Comparison of ENCODE assay signal across 10 cellular contexts in genomic region chr2:148653437-148653836, GRCh38. TPM values are rescaled to one million over a fixed set of nuclear protein-coding genes. Genes with fewer than 3 reads are reported as not detected.
DNase-seq lines count a peak whose midpoint lies in the region; ATAC-seq and TF ChIP-seq lines count a peak whose summit lies in the region.
"Had no signal": no experiment of that assay in that cellular context is flagged by ENCODE, and none has a peak within 500 bp of the region (broad histone marks: within the 10 kb centered on the region; RNA-seq: fewer than 3 reads in every experiment).

No MANE protein-coding gene starts in this region.

- no peak for TF ChIP-seq CTCF in mesothelial cell of epicardium (IDR thresholded peaks at IDR 0.05; ENCODE audit: unreplicated experiment)
- no peak for TF ChIP-seq CTCF in SK-N-SH (IDR thresholded peaks at IDR 0.05)

- POLR2A ChIA-PET in SK-N-SH (lab: Yijun Ruan, JAX) = no interaction called here

- H3K4me2 ChIP-seq in SK-N-SH = no peak overlapping the region
- H3K4me2 ChIP-seq: PC-9 had no signal

- peak overlapping the region; percentile 50 for H3K27ac Mint-ChIP-seq in mesothelial cell of epicardium

- no peak overlapping the region for H3K27ac ChIP-seq in SK-N-SH (ENCODE audit: low read depth in 2 of 2, low read length in 1 of 2)
- H3K27ac ChIP-seq: PC-9 had no signal

- H4K20me1 ChIP-seq in SK-N-SH (ENCODE audit: insufficient read depth) = peaks cover 100% of the 10 kb centered on the region

- no peak overlapping the region for H2AFZ ChIP-seq in SK-N-SH (ENCODE audit: low read depth)
- H2AFZ ChIP-seq: PC-9 had no signal

- CTCF ChIA-PET in SK-N-SH (lab: Yijun Ruan, JAX) = no interaction called here

- no peaks in the 10 kb centered on the region for H3K36me3 Mint-ChIP-seq in mesothelial cell of epicardium

- no peaks in the 10 kb centered on the region for H3K27me3 Mint-ChIP-seq in mesothelial cell of epicardium (ENCODE audit: low read depth)

- no peak overlapping the region for H3K9ac ChIP-seq in SK-N-SH

- WGBS in SK-N-SH (ENCODE audit: low lambda C conversion rate) = 95% methylated on average over 2 of the region's 2 CpGs

- ATAC-seq in GM18867 (IDR thresholded peaks at IDR 0.05; ENCODE audit: unreplicated experiment) (peak; percentile 94), GM21576 (IDR thresholded peaks at IDR 0.05; ENCODE audit: unreplicated experiment) (peak; percentile 93), HG03521 (IDR thresholded peaks at IDR 0.05; ENCODE audit: unreplicated experiment) (peak; percentile 73)

- H3K9me2 ChIP-seq in SK-N-SH = no peaks in the 10 kb centered on the region

- no peaks in the 10 kb centered on the region for H3K27me3 ChIP-seq in SK-N-SH (ENCODE audit: insufficient read depth)

- no peak for TF ChIP-seq EP300 in SK-N-SH (IDR thresholded peaks at IDR 0.05; ENCODE audit: borderline replicate concordance in 1 of 2, low read depth in 1 of 2, low read length in 1 of 2)

- H3K4me1 ChIP-seq in SK-N-SH (ENCODE audit: control insufficient read depth in 1 of 2, insufficient read depth in 2 of 2, low read depth in 1 of 2, low read length in 1 of 2) = peaks cover 0 to 4% of the 10 kb centered on the region in 2 experiments; a peak in 2 of 4 replicates

- H3K4me3 Mint-ChIP-seq in mesothelial cell of epicardium = no peak overlapping the region

- H3K9me3 ChIP-seq in SK-N-SH = no peaks in the 10 kb centered on the region

- H3K4me3 ChIP-seq in SK-N-SH (ENCODE audit: low read depth in 2 of 2, low read length in 1 of 2) = no peak overlapping the region
- H3K4me3 ChIP-seq: PC-9 had no signal

- peaks cover 45% of the 10 kb centered on the region for H3K4me1 Mint-ChIP-seq in mesothelial cell of epicardium

- no peaks in the 10 kb centered on the region for H3K36me3 ChIP-seq in SK-N-SH (replicated peaks in 1 of 2; ENCODE audit: control insufficient read depth in 1 of 2, insufficient read depth in 2 of 2, low read length in 1 of 2)

- no peaks in the 10 kb centered on the region for H3F3A ChIP-seq in SK-N-SH (replicated peaks; ENCODE audit: insufficient read depth)

- TF ChIP-seq RAD21 in SK-N-SH (IDR thresholded peaks at IDR 0.05; ENCODE audit: low read length) = no peak

- DNase-seq in mesothelial cell of epicardium (ENCODE audit: low spot score in 2 of 2, unreplicated experiment in 2 of 2) (no peak), SIG-M5 treated with dmso at 0.1 percent for 504 hours (lab: John Stamatoyannopoulos, UW; ENCODE audit: unreplicated experiment) (no peak), SK-N-SH (no peak), nucleus accumbens (lab: John Stamatoyannopoulos, UW) (no peak)
- DNase-seq: H7, kidney glomerular epithelial cell, PC-9 had no signal

- H3K79me2 ChIP-seq in SK-N-SH (ENCODE audit: insufficient read depth) = peaks cover 100% of the 10 kb centered on the region

- H3K9me3 Mint-ChIP-seq in mesothelial cell of epicardium = no peaks in the 10 kb centered on the region

TF ChIP-seq in SK-N-SH, 30 proteins besides CTCF, POLR2A, EP300 and RAD21:
- TF ChIP-seq FOXJ3 (CRISPR knock-in tag; IDR thresholded peaks at IDR 0.05) (no peak), PBX3 (IDR thresholded peaks at IDR 0.05) (no peak), USF1 (IDR thresholded peaks at IDR 0.05; ENCODE audit: borderline replicate concordance, low read depth) (no peak), FOSL2 (IDR thresholded peaks at IDR 0.05; ENCODE audit: borderline replicate concordance, low read depth) (no peak), NRF1 (IDR thresholded peaks at IDR 0.05; ENCODE audit: low read depth, low read length) (no peak), FOXM1 (IDR thresholded peaks at IDR 0.05; ENCODE audit: low read depth) (no peak), RXRA (IDR thresholded peaks at IDR 0.05; ENCODE audit: borderline replicate concordance, low read depth) (no peak), RCOR1 (IDR thresholded peaks at IDR 0.05; ENCODE audit: low read length) (no peak), CHD2 (IDR thresholded peaks at IDR 0.05; ENCODE audit: low read length, partially characterized antibody) (no peak), ELF1 (IDR thresholded peaks at IDR 0.05) (no peak), IRF3 (IDR thresholded peaks at IDR 0.05; ENCODE audit: low read depth, low read length) (no peak), GATA2 (CRISPR knock-in tag; IDR thresholded peaks at IDR 0.05) (no peak), ZBTB33 (IDR thresholded peaks at IDR 0.05; ENCODE audit: borderline replicate concordance, low read depth) (no peak)

RNA-seq across cellular contexts. Expression of gene EPC2, which starts 8.9 kb away (rescaled TPM):
- 43.8 to 45.6 TPM (median 45.3 TPM) in 3 replicates for total RNA-seq in mesothelial cell of epicardium
- polyA plus RNA-seq in SK-N-SH (2012; rRNA removed) = 8.8 and 13.4 TPM in 2 replicates
- 12.3 and 12.7 TPM in 2 replicates for polyA plus RNA-seq in SK-N-SH (2012; cell fraction: cytosol; rRNA removed)
- 4.2 and 12.6 TPM in 2 replicates for polyA plus RNA-seq in SK-N-SH (2012; cell fraction: nucleus; rRNA removed)
